In the genomic region with DNA sequence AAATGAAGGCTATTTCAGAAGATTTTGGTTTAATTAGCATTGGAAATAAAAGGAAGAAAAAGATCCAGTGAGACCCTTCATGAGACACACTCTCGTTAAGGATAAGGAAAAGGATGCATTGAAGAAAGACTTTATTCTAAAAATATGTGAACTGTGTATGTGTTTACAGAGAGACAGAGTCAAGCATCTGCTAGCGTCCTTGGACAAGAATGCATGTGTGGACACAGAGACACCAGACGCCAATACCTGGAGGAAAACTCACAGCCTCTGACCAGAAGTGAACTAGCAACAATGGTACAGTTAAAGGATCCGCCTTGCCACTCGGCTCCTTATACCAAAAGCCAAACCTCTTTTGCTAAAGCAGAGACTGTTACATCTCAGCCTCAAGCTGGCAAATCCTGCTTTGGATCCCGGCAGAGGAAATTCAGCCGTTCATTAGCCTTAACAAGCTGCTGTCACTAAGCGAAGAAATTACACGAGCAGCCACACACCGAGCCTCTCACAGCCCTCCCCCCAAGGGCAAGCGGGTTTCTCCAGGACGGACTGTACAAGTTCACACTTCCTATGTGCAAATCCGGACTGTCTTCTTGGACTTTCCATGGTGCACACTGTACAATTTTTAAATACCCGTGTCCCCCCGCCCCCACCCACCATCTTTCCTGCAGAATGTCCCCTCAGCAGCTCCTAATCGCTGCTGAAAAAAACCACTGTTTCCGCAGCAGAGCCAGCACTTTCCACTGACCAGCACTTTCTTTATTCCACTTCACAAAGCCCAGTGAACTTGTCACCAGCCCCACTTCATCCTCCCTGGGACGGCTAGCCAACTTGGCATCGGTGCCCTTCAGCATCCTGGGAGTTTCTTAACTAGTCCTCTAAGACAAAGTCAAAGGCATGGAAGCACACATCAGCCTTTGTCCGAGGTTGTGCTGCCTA, we compare ENCODE assay signal across 8 cellular contexts. TPM values are rescaled to one million over a fixed set of nuclear protein-coding genes. Genes with fewer than 3 reads are reported as not detected.
DNase-seq lines count a peak whose midpoint lies in the region; ATAC-seq and TF ChIP-seq lines count a peak whose summit lies in the region.

No MANE protein-coding gene starts in this region.

- H3K4me3 Mint-ChIP-seq in CD4-positive, alpha-beta T cell = peak overlapping the region; percentile 99
- peak overlapping the region; percentile 98 for H3K4me3 Mint-ChIP-seq in activated T-helper 2 cell treated with anti-CD3 and anti-CD28 coated beads, Interferon-gamma antibody, Interleukin-2, Interleukin-4, amounts not matched to agents 10 μg/mL and 5 μg/mL and 100 μg/mL, durations not matched to agents 14 hours and 24 hours and 36 hours (ENCODE audit: low read depth)

- H3K27me3 Mint-ChIP-seq in CD4-positive, alpha-beta T cell = no peaks in the 10 kb centered on the region
- no peaks in the 10 kb centered on the region for H3K27me3 Mint-ChIP-seq in activated T-helper 2 cell treated with anti-CD3 and anti-CD28 coated beads, Interferon-gamma antibody, Interleukin-2, Interleukin-4, amounts not matched to agents 10 μg/mL and 5 μg/mL and 100 μg/mL, durations not matched to agents 14 hours and 24 hours and 36 hours (ENCODE audit: low read depth)

- H2AFZ ChIP-seq in neuron (ENCODE audit: low read depth, low read length) = no peak overlapping the region

- no peaks in the 10 kb centered on the region for H3K27me3 ChIP-seq in CD4-positive, alpha-beta T cell (ENCODE audit: control insufficient read depth, insufficient read depth, low read length)
- no peaks in the 10 kb centered on the region for H3K27me3 ChIP-seq in neuron (ENCODE audit: insufficient read depth, low read length)

- no peaks in the 10 kb centered on the region for H3K9me3 Mint-ChIP-seq in CD4-positive, alpha-beta T cell
- no peaks in the 10 kb centered on the region for H3K9me3 Mint-ChIP-seq in activated T-helper 2 cell treated with anti-CD3 and anti-CD28 coated beads, Interferon-gamma antibody, Interleukin-2, Interleukin-4, amounts not matched to agents 10 μg/mL and 5 μg/mL and 100 μg/mL, durations not matched to agents 14 hours and 24 hours and 36 hours

- CTCF ChIA-PET in CD4-positive, alpha-beta T cell (lab: Charles Lee) = interaction anchor here (7.8 kb wide), 1 partner anchor 21 kb away, joined by 44 read pairs; no protein-coding TSS in a partner anchor

- intact Hi-C loops in CD4-positive, alpha-beta T cell (cut with DNase I, micrococcal nuclease) = loop anchor here (2.0 to 10.0 kb wide), 4 partner anchors 77 to 1079 kb away; a partner anchor contains a TSS
- intact Hi-C loops in activated T-helper 2 cell treated with anti-CD3 and anti-CD28 coated beads, Interferon-gamma antibody, Interleukin-2, Interleukin-4, amounts not matched to agents 10 μg/mL and 5 μg/mL and 100 μg/mL, durations not matched to agents 14 hours and 24 hours and 36 hours (cut with micrococcal nuclease) = loop anchor here (1.0 to 10.0 kb wide), 7 partner anchors 8 to 461 kb away; a partner anchor contains a TSS

- peaks cover 44% of the 10 kb centered on the region for H3K4me1 ChIP-seq in neuron (ENCODE audit: insufficient read depth, low read length)

- H3K4me3 ChIP-seq in neuron (ENCODE audit: low read length) = peak overlapping the region; percentile 79

- H3K27ac Mint-ChIP-seq in CD4-positive, alpha-beta T cell = peak overlapping the region; percentile 97
- peak overlapping the region; percentile 97 for H3K27ac Mint-ChIP-seq in activated T-helper 2 cell treated with anti-CD3 and anti-CD28 coated beads, Interferon-gamma antibody, Interleukin-2, Interleukin-4, amounts not matched to agents 10 μg/mL and 5 μg/mL and 100 μg/mL, durations not matched to agents 14 hours and 24 hours and 36 hours

- H3K4me1 Mint-ChIP-seq in CD4-positive, alpha-beta T cell (ENCODE audit: low read depth) = peaks cover 72% of the 10 kb centered on the region
- peaks cover 51% of the 10 kb centered on the region for H3K4me1 Mint-ChIP-seq in activated T-helper 2 cell treated with anti-CD3 and anti-CD28 coated beads, Interferon-gamma antibody, Interleukin-2, Interleukin-4, amounts not matched to agents 10 μg/mL and 5 μg/mL and 100 μg/mL, durations not matched to agents 14 hours and 24 hours and 36 hours (ENCODE audit: low read depth)

- ATAC-seq in CD4-positive, alpha-beta T cell (ENCODE audit: poor library complexity) = no peak
- no peak for ATAC-seq in GM19395 (IDR thresholded peaks at IDR 0.05; ENCODE audit: unreplicated experiment)
- no peak for ATAC-seq in GM18909 (IDR thresholded peaks at IDR 0.05; ENCODE audit: poor library complexity, unreplicated experiment)

- H3K27ac ChIP-seq in CD4-positive, alpha-beta T cell (ENCODE audit: low read depth, low read length) = peak overlapping the region; percentile 99

- H3K9me3 ChIP-seq in CD4-positive, alpha-beta T cell (ENCODE audit: control insufficient read depth, low read length) = no peaks in the 10 kb centered on the region
- no peaks in the 10 kb centered on the region for H3K9me3 ChIP-seq in neuron (ENCODE audit: low read length)

- POLR2A ChIA-PET in CD4-positive, alpha-beta T cell (lab: Charles Lee) = interaction anchor here (0.7 to 9.7 kb wide), 17 partner anchors 9 to 1101 kb away, joined by 3 to 463 read pairs (median 13); a partner anchor contains a TSS

- DNase-seq in CD4-positive, alpha-beta T cell = peak in 2 of 10 experiments; percentile 12 to 45
- DNase-seq in HPDE6-E6E7 (ENCODE audit: extremely low spot score) (peak; percentile 12), globus pallidus (ENCODE audit: low spot score) (peak; percentile 79), middle frontal gyrus (ENCODE audit: extremely low spot score, low spot score) (no peak)
- no peak for DNase-seq in activated T-helper 2 cell treated with anti-CD3 and anti-CD28 coated beads, Interferon-gamma antibody, Interleukin-2, Interleukin-4, amounts not matched to agents 10 μg/mL and 5 μg/mL and 100 μg/mL, durations not matched to agents 14 hours and 24 hours and 36 hours (ENCODE audit: low spot score)

- H3K36me3 Mint-ChIP-seq in CD4-positive, alpha-beta T cell (ENCODE audit: low read depth) = peaks cover 26% of the 10 kb centered on the region
- peaks cover 26% of the 10 kb centered on the region for H3K36me3 Mint-ChIP-seq in activated T-helper 2 cell treated with anti-CD3 and anti-CD28 coated beads, Interferon-gamma antibody, Interleukin-2, Interleukin-4, amounts not matched to agents 10 μg/mL and 5 μg/mL and 100 μg/mL, durations not matched to agents 14 hours and 24 hours and 36 hours (ENCODE audit: low read depth)

- TF ChIP-seq CTCF in CD4-positive, alpha-beta T cell (IDR thresholded peaks at IDR 0.05) = no peak

- no peaks in the 10 kb centered on the region for H3K36me3 ChIP-seq in neuron (ENCODE audit: insufficient read depth, low read length)

RNA-seq across cellular contexts. Expression of a gene that starts 1.7 kb away (rescaled TPM):
- total RNA-seq in CD4-positive, alpha-beta T cell = 10 to 100 TPM; 90.1 to 96.9 TPM
- total RNA-seq in activated T-helper 2 cell treated with anti-CD3 and anti-CD28 coated beads, Interferon-gamma antibody, Interleukin-2, Interleukin-4, amounts not matched to agents 10 μg/mL and 5 μg/mL and 100 μg/mL, durations not matched to agents 14 hours and 24 hours and 36 hours = 16.6 and 19.3 TPM in 2 replicates

Comparison
In these comparisons a context has a peak if more than half of its experiments do, and no peak if none do; other contexts are left out.
1. DNase-seq: peak in HPDE6-E6E7 (single experiment) and globus pallidus (single experiment); none in activated T-helper 2 cell treated with anti-CD3 and anti-CD28 coated beads, Interferon-gamma antibody, Interleukin-2, Interleukin-4, amounts not matched to agents 10 μg/mL and 5 μg/mL and 100 μg/mL, durations not matched to agents 14 hours and 24 hours and 36 hours (single experiment) and middle frontal gyrus (single experiment).